ENCODE assay signal across 8 cellular contexts in the genomic region with DNA sequence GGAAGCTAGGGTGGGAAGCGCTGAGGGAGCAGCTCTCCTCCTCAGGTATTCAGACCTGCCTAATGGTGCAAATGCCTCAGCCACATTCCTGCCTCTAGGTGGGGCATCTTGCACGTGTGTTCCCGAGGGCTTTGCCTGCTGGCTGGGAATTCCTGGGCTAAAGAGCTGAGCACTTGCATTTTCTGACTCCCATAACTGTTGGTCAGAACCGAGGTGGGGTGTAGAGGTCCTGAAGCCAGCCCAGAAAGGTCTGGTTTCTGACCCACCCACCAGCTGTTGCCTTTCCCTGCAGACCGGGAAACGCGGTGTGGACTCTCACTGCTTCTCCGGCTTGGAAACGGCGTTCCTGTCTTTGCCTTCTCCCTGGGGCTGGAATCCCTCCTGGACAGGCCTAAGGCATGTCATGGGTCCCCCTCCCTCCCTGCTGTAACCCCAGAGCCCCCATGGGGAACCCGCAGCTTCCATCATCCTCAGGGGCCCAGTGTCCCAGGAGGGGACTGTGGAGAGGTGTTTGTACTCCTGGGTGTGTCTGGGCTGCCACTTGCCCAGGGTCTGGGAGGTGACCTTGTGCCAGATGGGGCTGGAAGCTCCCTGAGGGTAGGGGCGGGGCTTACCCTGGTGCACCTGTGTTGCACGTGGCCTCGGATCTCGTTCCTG. TPM values are rescaled to one million over a fixed set of nuclear protein-coding genes. Genes with fewer than 3 reads are reported as not detected.
A peak's percentile ranks its signal among the peaks of the same experiment; 100 is the strongest.
DNase-seq lines count a peak whose midpoint lies in the region; ATAC-seq and TF ChIP-seq lines count a peak whose summit lies in the region.

No MANE protein-coding gene starts in this region.

- no peaks in the 10 kb centered on the region for H3K79me2 ChIP-seq in OCI-LY7 (ENCODE audit: insufficient read depth, low read depth, low read length)

- no TSS peak for BruUV-seq in OCI-LY7 (replicated peaks; lab: Mats Ljungman, UMichigan)

- no peaks in the 10 kb centered on the region for H3K27me3 ChIP-seq in liver (ENCODE audit: control insufficient read depth in 4 of 4, insufficient read depth in 4 of 4, low read length in 3 of 4)

- peaks cover 19% of the 10 kb centered on the region for H3K9me3 Mint-ChIP-seq in chondrocyte (ENCODE audit: low read depth)
- peaks cover 25% of the 10 kb centered on the region for H3K9me3 Mint-ChIP-seq in activated CD4-positive, alpha-beta T cell treated with anti-CD3 and anti-CD28 coated beads, Interleukin-2, amount 10 ng/mL, durations not matched to agents 24 days and 14 days

- POLR2A ChIA-PET in OCI-LY7 (lab: Charles Lee): no interaction called here

- H3K4me3 ChIP-seq in liver (ENCODE audit: low read depth in 1 of 3, low read length in 3 of 3) (no peak overlapping the region), OCI-LY7 (ENCODE audit: low read depth, low read length, poor library complexity, severe bottlenecking) (no peak overlapping the region)

- H3K27me3 Mint-ChIP-seq in chondrocyte (ENCODE audit: low read depth): no peaks in the 10 kb centered on the region
- no peaks in the 10 kb centered on the region for H3K27me3 Mint-ChIP-seq in activated CD4-positive, alpha-beta T cell treated with anti-CD3 and anti-CD28 coated beads, Interleukin-2, amount 10 ng/mL, durations not matched to agents 24 days and 14 days

- CTCF ChIA-PET in OCI-LY7 (lab: Charles Lee; ENCODE audit: unreplicated experiment): no interaction called here

- H3K9ac ChIP-seq in liver (ENCODE audit: low read depth in 1 of 2, low read length in 2 of 2): no peak overlapping the region

- H3K27ac Mint-ChIP-seq in chondrocyte (ENCODE audit: unreplicated experiment): no peak overlapping the region
- no peak overlapping the region for H3K27ac Mint-ChIP-seq in activated CD4-positive, alpha-beta T cell treated with anti-CD3 and anti-CD28 coated beads, Interleukin-2, amount 10 ng/mL, durations not matched to agents 24 days and 14 days

- peaks cover 0 to 8% (median 2%) of the 10 kb centered on the region in 4 donors for H3K4me1 ChIP-seq in liver (ENCODE audit: control insufficient read depth in 4 of 4, insufficient read depth in 4 of 4, low read length in 3 of 4)
- no peaks in the 10 kb centered on the region for H3K4me1 ChIP-seq in OCI-LY7 (ENCODE audit: insufficient read depth, low read length, poor library complexity, severe bottlenecking)

- TF ChIP-seq CTCF in GM12872 (IDR thresholded peaks at IDR 0.05; ENCODE audit: insufficient read depth, low read depth, low read length): peak; percentile 37; the same call in 1 of the 3 replicates
- peak; percentile 94 for TF ChIP-seq CTCF in chondrocyte (IDR thresholded peaks at IDR 0.05)
- TF ChIP-seq CTCF in liver (IDR thresholded peaks at IDR 0.05; ENCODE audit: low read depth, low read length, missing input control): peak; percentile 95
- TF ChIP-seq CTCF in OCI-LY7 (conservative IDR thresholded peaks at IDR 0.05; ENCODE audit: low read length): no peak; the same call in 1 of the 2 replicates

- no peaks in the 10 kb centered on the region for H3K36me3 ChIP-seq in liver (ENCODE audit: control insufficient read depth in 4 of 4, insufficient read depth in 3 of 4, low read depth in 1 of 4, low read length in 3 of 4)
- H3K36me3 ChIP-seq in OCI-LY7 (ENCODE audit: insufficient read depth, low read length): no peaks in the 10 kb centered on the region

- intact Hi-C loops in OCI-LY7 (cut with micrococcal nuclease; ENCODE audit: unreplicated experiment): no loop called here
- intact Hi-C loops in activated CD4-positive, alpha-beta T cell treated with anti-CD3 and anti-CD28 coated beads, Interleukin-2, amount 10 ng/mL, durations not matched to agents 24 days and 14 days (cut with micrococcal nuclease): no loop called here

- H3K4me3 Mint-ChIP-seq in chondrocyte (ENCODE audit: unreplicated experiment): no peak overlapping the region
- H3K4me3 Mint-ChIP-seq in activated CD4-positive, alpha-beta T cell treated with anti-CD3 and anti-CD28 coated beads, Interleukin-2, amount 10 ng/mL, durations not matched to agents 24 days and 14 days: no peak overlapping the region

- no peaks in the 10 kb centered on the region for H3K9me2 ChIP-seq in OCI-LY7 (ENCODE audit: insufficient read depth, low read length)

- peaks cover 4% of the 10 kb centered on the region for H3K4me1 Mint-ChIP-seq in chondrocyte (ENCODE audit: low read depth)
- H3K4me1 Mint-ChIP-seq in activated CD4-positive, alpha-beta T cell treated with anti-CD3 and anti-CD28 coated beads, Interleukin-2, amount 10 ng/mL, durations not matched to agents 24 days and 14 days: peaks cover 11% of the 10 kb centered on the region

- H3K4me2 ChIP-seq in OCI-LY7 (ENCODE audit: low read length): no peak overlapping the region

- peak; percentile 96 to 97 for TF ChIP-seq RAD21 in liver (IDR thresholded peaks at IDR 0.05)

- DNase-seq in NCI-H345 treated with DMSO at 0.1 percent for 48 hours (lab: John Stamatoyannopoulos, UW; ENCODE audit: unreplicated experiment) (peak; percentile 8), chondrocyte (ENCODE audit: low spot score) (no peak), OCI-LY7 (ENCODE audit: low spot score) (no peak)
- DNase-seq in activated effector memory CD4-positive, alpha-beta T cell treated with Interleukin-2 at 50 U/mL for 16 hours: no peak
- no peak for DNase-seq in activated CD4-positive, alpha-beta T cell treated with anti-CD3 and anti-CD28 coated beads, Interleukin-2, amount 10 ng/mL, durations not matched to agents 24 days and 14 days

- WGBS in liver: 59% methylated on average over 15 of the region's 15 CpGs

- H3K36me3 Mint-ChIP-seq in chondrocyte (ENCODE audit: low read depth): peaks cover 8% of the 10 kb centered on the region
- H3K36me3 Mint-ChIP-seq in activated CD4-positive, alpha-beta T cell treated with anti-CD3 and anti-CD28 coated beads, Interleukin-2, amount 10 ng/mL, durations not matched to agents 24 days and 14 days (ENCODE audit: low read depth): peaks cover 5% of the 10 kb centered on the region

- no peak overlapping the region for H2AFZ ChIP-seq in OCI-LY7 (ENCODE audit: low read length)

- ATAC-seq in HG02938 (IDR thresholded peaks at IDR 0.05; ENCODE audit: unreplicated experiment): no peak

- peaks cover 0 to 3% (median 0%) of the 10 kb centered on the region in 4 donors for H3K9me3 ChIP-seq in liver (ENCODE audit: control insufficient read depth in 4 of 4, low read length in 3 of 4)
- peaks cover 11% of the 10 kb centered on the region; the same call in 1 of the 2 replicates for H3K9me3 ChIP-seq in OCI-LY7 (ENCODE audit: low read length)

- no peak overlapping the region for H3K27ac ChIP-seq in liver (ENCODE audit: low read depth in 1 of 2, low read length in 2 of 2)
- no peak overlapping the region for H3K27ac ChIP-seq in OCI-LY7 (ENCODE audit: low read depth, low read length, poor library complexity, severe bottlenecking)

- H4K20me1 ChIP-seq in OCI-LY7 (ENCODE audit: insufficient read depth, low read length): no peaks in the 10 kb centered on the region

TF ChIP-seq in liver, 16 proteins besides CTCF, POLR2A, EP300 and RAD21:
- TF ChIP-seq TAF1 (conservative IDR thresholded peaks at IDR 0.05) (no peak), HNF4G (IDR thresholded peaks at IDR 0.05) (no peak), EGR1 (IDR thresholded peaks at IDR 0.05; ENCODE audit: low read depth in 2 of 2) (no peak), RXRA (IDR thresholded peaks at IDR 0.05) (no peak)
- TF ChIP-seq, protein P1, sequence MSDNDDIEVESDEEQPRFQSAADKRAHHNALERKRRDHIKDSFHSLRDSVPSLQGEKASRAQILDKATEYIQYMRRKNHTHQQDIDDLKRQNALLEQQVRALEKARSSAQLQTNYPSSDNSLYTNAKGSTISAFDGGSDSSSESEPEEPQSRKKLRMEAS (IDR thresholded peaks at IDR 0.05): peak; percentile 62

RNA-seq across cellular contexts. Expression of a gene that starts 24.0 kb away (rescaled TPM):
- total RNA-seq in chondrocyte (0.12 to 0.60 TPM (median 0.41 TPM) in 3 replicates), liver (1 to 10 TPM in 1 of 2 donors, under 1 TPM in 1; 0.08 to 1.7 TPM), OCI-LY7 (2022) (0.11 and 0.77 TPM in 2 replicates)
- polyA plus RNA-seq in liver: under 1 TPM; 0.03 to 0.06 TPM
- 0.33 and 0.63 TPM in 2 replicates for total RNA-seq in OCI-LY7 (2014; rRNA removed; shearing (Covaris generic))
- total RNA-seq in activated CD4-positive, alpha-beta T cell treated with anti-CD3 and anti-CD28 coated beads, Interleukin-2, amount 10 ng/mL, durations not matched to agents 24 days and 14 days: 0.21 and 0.43 TPM in 2 replicates
